Comparison of ENCODE assay signal across 34 cellular contexts in genomic region chr16:26859086-26859485, GRCh38.
"Had no signal": no experiment of that assay in that cellular context is flagged by ENCODE, and none has a peak within 500 bp of the region (broad histone marks: within the 10 kb centered on the region; RNA-seq: fewer than 3 reads in every experiment).

No MANE protein-coding gene starts in this region.

- DNase-seq: activated CD4-positive, alpha-beta memory T cell treated with anti-CD3 and anti-CD28 coated beads, Interleukin-2, amount 10 ng/mL, durations not matched to agents 7 days and 5 days; activated CD4-positive, alpha-beta T cell treated with anti-CD3 and anti-CD28 coated beads for 1 hour; activated CD4-positive, alpha-beta T cell treated with anti-CD3 and anti-CD28 coated beads for 48 hours; activated CD4-positive, CD25-positive, alpha-beta regulatory T cell; activated CD8-positive, alpha-beta memory T cell treated with anti-CD3 and anti-CD28 coated beads for 24 hours; activated CD8-positive, alpha-beta memory T cell treated with anti-CD3 and anti-CD28 coated beads, Interleukin-2, amount 10 ng/mL, durations not matched to agents 7 days and 5 days; activated CD8-positive, alpha-beta memory T cell treated with anti-CD3 and anti-CD28 coated beads, Interleukin-2, amount 50 U/mL, for 48 hours; activated effector memory CD4-positive, alpha-beta T cell treated with Interleukin-2 at 50 U/mL for 16 hours; activated naive CD4-positive, alpha-beta T cell treated with anti-CD3 and anti-CD28 coated beads, Interleukin-2, amount 10 ng/mL, durations not matched to agents 7 days and 5 days; activated naive CD8-positive, alpha-beta T cell treated with anti-CD3 and anti-CD28 coated beads for 36 hours; activated T-cell treated with anti-CD3 and anti-CD28 coated beads, Interleukin-2, amount 50 U/mL, for 48 hours; amniotic stem cell; Kasumi-1; KG1; MG63; NCI-H1048; NCI-H1105 treated with DMSO at 0.1 percent for 48 hours; NCI-H1436; NCI-H1694; NCI-H1930; NCI-H2081 treated with DMSO at 0.1 percent for 48 hours; NCI-H2227 treated with DMSO at 0.1 percent for 48 hours; NCI-H446; NCI-H524 treated with DMSO at 0.1 percent for 48 hours; NCI-H748 treated with DMSO at 0.1 percent for 48 hours; NK-92 treated with Interleukin-12 subunit alpha and Interleukin-12 subunit beta, amount 100 ng/mL, for 24 hours; PC-3; Peyer's patch; RPMI8226; SIG-M5; T-cell; T1000; WERI-Rb-1 had no signal

- H3K27ac Mint-ChIP-seq: activated CD4-positive, alpha-beta memory T cell treated with anti-CD3 and anti-CD28 coated beads, Interleukin-2, amount 10 ng/mL, durations not matched to agents 7 days and 5 days; activated CD8-positive, alpha-beta memory T cell treated with anti-CD3 and anti-CD28 coated beads, Interleukin-2, amount 10 ng/mL, durations not matched to agents 7 days and 5 days; activated naive CD4-positive, alpha-beta T cell treated with anti-CD3 and anti-CD28 coated beads, Interleukin-2, amount 10 ng/mL, durations not matched to agents 7 days and 5 days; activated naive CD8-positive, alpha-beta T cell treated with anti-CD3 and anti-CD28 coated beads for 36 hours; T-cell had no signal

- ATAC-seq: activated CD8-positive, alpha-beta memory T cell treated with anti-CD3 and anti-CD28 coated beads, Interleukin-2, amount 10 ng/mL, durations not matched to agents 7 days and 5 days; PC-3; SK-N-SH treated with all-trans-retinoic acid at 6 μM for 48 hours; T-cell had no signal

- H3K36me3 Mint-ChIP-seq: activated naive CD4-positive, alpha-beta T cell treated with anti-CD3 and anti-CD28 coated beads, Interleukin-2, amount 10 ng/mL, durations not matched to agents 7 days and 5 days had no signal
